ENCODE assay signal across 14 cellular contexts in the genomic region with DNA sequence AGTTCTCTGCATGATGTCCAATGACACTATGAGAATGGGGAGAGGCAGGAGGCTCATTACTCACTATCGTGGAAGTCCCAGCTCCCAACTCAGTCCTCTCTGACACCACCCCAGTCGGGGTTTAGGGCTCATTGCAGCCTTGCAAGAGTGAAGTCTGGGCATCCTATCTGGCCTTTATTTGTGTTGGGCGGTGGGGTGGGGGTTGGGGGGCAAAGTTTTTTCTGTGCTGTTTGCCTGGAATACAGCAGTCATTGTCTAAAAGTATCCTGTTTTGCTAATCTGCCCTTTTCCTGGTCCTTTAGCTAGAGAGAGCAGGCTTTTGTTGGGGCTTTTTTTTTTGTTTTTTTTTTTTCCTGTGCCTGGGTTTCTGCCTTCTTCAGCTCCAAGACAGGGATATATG.
DNase-seq lines count a peak whose midpoint lies in the region; FAIRE-seq and TF ChIP-seq lines count a peak whose summit lies in the region.
"Had no signal": no experiment of that assay in that cellular context is flagged by ENCODE, and none has a peak within 500 bp of the region (broad histone marks: within the 10 kb centered on the region; RNA-seq: fewer than 3 reads in every experiment).

No MANE protein-coding gene starts in this region.

- H3K4me2 ChIP-seq in endothelial cell of umbilical vein (ENCODE audit: insufficient read depth, low read length) (peak overlapping the region; percentile 68), osteoblast (ENCODE audit: insufficient read depth, low read length) (no peak overlapping the region)

- H3K36me3 ChIP-seq in endothelial cell of umbilical vein (ENCODE audit: control insufficient read depth in 2 of 2, extremely low read depth in 1 of 2, insufficient read depth in 2 of 2, low read length in 2 of 2) (no peaks in the 10 kb centered on the region), osteoblast (ENCODE audit: insufficient read depth, low read length) (no peaks in the 10 kb centered on the region), prostate gland (no peaks in the 10 kb centered on the region)

- POLR2A ChIA-PET in endothelial cell of umbilical vein (lab: Charles Lee) = interaction anchor here (0.7 kb wide), 2 partner anchors 24 to 54 kb away, joined by 3 to 5 read pairs; no protein-coding TSS in a partner anchor

- H3K27me3 ChIP-seq in endothelial cell of umbilical vein (ENCODE audit: control insufficient read depth in 2 of 2, insufficient read depth in 2 of 2, low read length in 2 of 2) (no peaks in the 10 kb centered on the region), osteoblast (ENCODE audit: insufficient read depth, low read length) (no peaks in the 10 kb centered on the region), prostate gland (replicated peaks; ENCODE audit: insufficient read depth) (no peaks in the 10 kb centered on the region)

- H3K27ac ChIP-seq in endothelial cell of umbilical vein (ENCODE audit: insufficient read depth, low read depth, low read length) = peak overlapping the region; percentile 88
- H3K27ac ChIP-seq in osteoblast (ENCODE audit: low read depth, low read length) = no peak overlapping the region
- no peak overlapping the region for H3K27ac ChIP-seq in prostate gland
- H3K27ac ChIP-seq: 22Rv1 had no signal

- peak; percentile 4 for TF ChIP-seq POLR2A in endothelial cell of umbilical vein (IDR thresholded peaks at IDR 0.05; ENCODE audit: low read depth, low read length)
- TF ChIP-seq POLR2A in prostate gland (IDR thresholded peaks at IDR 0.05) = no peak

- intact Hi-C loops in endothelial cell of umbilical vein (cut with micrococcal nuclease) (loop anchor here (2.0 to 5.0 kb wide), 2 partner anchors 54 to 979 kb away; no protein-coding TSS in a partner anchor), prostate gland (cut with DNase I) (no loop called here)

- peak overlapping the region; percentile 49 for H3K9ac ChIP-seq in endothelial cell of umbilical vein (replicated peaks; ENCODE audit: extremely low read depth, insufficient read depth, low read length)

- TF ChIP-seq CTCF in endothelial cell of umbilical vein (IDR thresholded peaks at IDR 0.05; ENCODE audit: extremely low read depth in 1 of 2, insufficient read depth in 1 of 2, low read depth in 1 of 2, low read length in 2 of 2) (no peak), osteoblast (IDR thresholded peaks at IDR 0.05; ENCODE audit: extremely low read depth, low read depth, low read length) (no peak), prostate gland (IDR thresholded peaks at IDR 0.05) (no peak)

- H3K4me3 ChIP-seq in endothelial cell of umbilical vein (replicated peaks in 1 of 3; ENCODE audit: insufficient read depth in 1 of 3, low read depth in 1 of 3, low read length in 3 of 3) (peak overlapping the region in 2 of 3 experiments; percentile 16 to 55), osteoblast (ENCODE audit: insufficient read depth, low read length) (no peak overlapping the region), prostate gland (no peak overlapping the region)

- H3K9me3 ChIP-seq in endothelial cell of umbilical vein (replicated peaks; ENCODE audit: control insufficient read depth, insufficient read depth, low read length) (no peaks in the 10 kb centered on the region), osteoblast (ENCODE audit: low read depth, low read length) (no peaks in the 10 kb centered on the region), prostate gland (no peaks in the 10 kb centered on the region)

- H3K79me2 ChIP-seq in endothelial cell of umbilical vein (ENCODE audit: control insufficient read depth, insufficient read depth, low read length) = no peaks in the 10 kb centered on the region
- no peaks in the 10 kb centered on the region for H3K79me2 ChIP-seq in osteoblast (ENCODE audit: insufficient read depth, low read length)

- H4K20me1 ChIP-seq in endothelial cell of umbilical vein (replicated peaks; ENCODE audit: control insufficient read depth, extremely low read depth, insufficient read depth, low read length) (no peaks in the 10 kb centered on the region), osteoblast (ENCODE audit: insufficient read depth, low read length) (no peaks in the 10 kb centered on the region)

- BruUV-seq in endothelial cell of umbilical vein (replicated peaks; lab: Mats Ljungman, UMichigan) = no TSS peak

- 66% methylated on average over 3 of the region's 3 CpGs for WGBS in prostate gland

- H3K4me1 ChIP-seq in endothelial cell of umbilical vein (ENCODE audit: control insufficient read depth, extremely low read depth, insufficient read depth, low read length) (peaks cover 44% of the 10 kb centered on the region), osteoblast (ENCODE audit: insufficient read depth, low read length) (peaks cover 14% of the 10 kb centered on the region), prostate gland (replicated peaks) (no peaks in the 10 kb centered on the region)

- dilution Hi-C loops in endothelial cell of umbilical vein (cut with MboI; ENCODE audit: extremely low pct_ligation_motif_present, low sequenced_read_pairs) = no loop called here

- peak overlapping the region; percentile 28 for H2AFZ ChIP-seq in endothelial cell of umbilical vein (ENCODE audit: low read depth, low read length)
- H2AFZ ChIP-seq in osteoblast (ENCODE audit: low read length) = no peak overlapping the region

- H3K9me1 ChIP-seq in endothelial cell of umbilical vein (replicated peaks; ENCODE audit: control insufficient read depth, extremely low read depth, insufficient read depth, low read length) = no peaks in the 10 kb centered on the region

- peak; percentile 47 for DNase-seq in COLO829 (ENCODE audit: low spot score)
- peak; percentile 86 for DNase-seq in endothelial cell of umbilical vein (ENCODE audit: low read depth, low spot score)
- peak; percentile 60 to 77 for DNase-seq in lung microvascular endothelial cell (ENCODE audit: low read depth in 2 of 2)
- DNase-seq in osteoblast (ENCODE audit: insufficient read length, low spot score, missing footprints) = peak; percentile 50
- DNase-seq in prostate gland (ENCODE audit: low spot score) = no peak
- no peak for DNase-seq in NCI-H1436 (lab: John Stamatoyannopoulos, UW)
- no peak for DNase-seq in NCI-H1694 treated with DMSO at 0.1 percent for 48 hours (lab: John Stamatoyannopoulos, UW)
- no peak for DNase-seq in activated T-cell treated with anti-CD3 and anti-CD28 coated beads for 4 hours
- DNase-seq: Caco-2; CD8-positive, alpha-beta T cell; GF-D8; IMR-90 had no signal

- CTCF ChIA-PET in endothelial cell of umbilical vein (lab: Charles Lee) = no interaction called here

- FAIRE-seq in endothelial cell of umbilical vein (lab: Jason Lieb, UNC) = peak; percentile 80
- FAIRE-seq: GM19239 had no signal

TF ChIP-seq in endothelial cell of umbilical vein, 7 proteins besides CTCF, POLR2A, EP300 and RAD21:
- TF ChIP-seq EZH2 (IDR thresholded peaks at IDR 0.05; ENCODE audit: borderline replicate concordance, low read depth, low read length, severe bottlenecking) (no peak), POLR2AphosphoS5 (IDR thresholded peaks at IDR 0.05; ENCODE audit: insufficient read depth, low read depth, low read length) (no peak), GATA2 (IDR thresholded peaks at IDR 0.05; ENCODE audit: insufficient read depth, insufficient read length, low read depth, low read length) (no peak), FOS (IDR thresholded peaks at IDR 0.05; ENCODE audit: borderline replicate concordance, insufficient read depth, low read length) (no peak), MYC (IDR thresholded peaks at IDR 0.05; ENCODE audit: low read depth, low read length) (no peak), JUN (IDR thresholded peaks at IDR 0.05; ENCODE audit: borderline replicate concordance, insufficient read depth, insufficient read length, low read depth) (no peak)
- TF ChIP-seq, protein P1, sequence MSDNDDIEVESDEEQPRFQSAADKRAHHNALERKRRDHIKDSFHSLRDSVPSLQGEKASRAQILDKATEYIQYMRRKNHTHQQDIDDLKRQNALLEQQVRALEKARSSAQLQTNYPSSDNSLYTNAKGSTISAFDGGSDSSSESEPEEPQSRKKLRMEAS (IDR thresholded peaks at IDR 0.05; ENCODE audit: insufficient read depth, insufficient read length) = no peak

Comparison
In these comparisons a context has a peak if more than half of its experiments do, and no peak if none do; other contexts are left out.
1. DNase-seq: peak in COLO829 (single experiment), endothelial cell of umbilical vein (single experiment), lung microvascular endothelial cell (2 of 2) and osteoblast (single experiment); none in prostate gland (single experiment), NCI-H1436 (single experiment), NCI-H1694 treated with DMSO at 0.1 percent for 48 hours (single experiment) and activated T-cell treated with anti-CD3 and anti-CD28 coated beads for 4 hours (single experiment).
2. H3K4me3 ChIP-seq: peak in endothelial cell of umbilical vein (2 of 3); none in osteoblast (single experiment) and prostate gland (0 of 2).